1 cellular context compared by ENCODE assay signal in genomic region chr2:98369710-98370239, GRCh38.
TF ChIP-seq lines count a peak whose summit lies in the region.

No MANE protein-coding gene starts in this region.

TF ChIP-seq in HepG2, 621 proteins besides CTCF, POLR2A, EP300 and RAD21:
- TF ChIP-seq FOXP4 (CRISPR knock-in tag; IDR thresholded peaks at IDR 0.05) (no peak), ZNF761 (CRISPR knock-in tag; conservative IDR thresholded peaks at IDR 0.05) (no peak), CREB1 (IDR thresholded peaks at IDR 0.05) (peak; percentile 66; the same call in 1 of the 2 replicates), CREB1 (CRISPR knock-in tag; IDR thresholded peaks at IDR 0.05) (no peak), ZNF773 (CRISPR knock-in tag; IDR thresholded peaks at IDR 0.05; ENCODE audit: borderline replicate concordance) (no peak), MIXL1 (CRISPR knock-in tag; IDR thresholded peaks at IDR 0.05) (no peak), ADNP (CRISPR knock-in tag; IDR thresholded peaks at IDR 0.05) (no peak)
